In the genomic region with DNA sequence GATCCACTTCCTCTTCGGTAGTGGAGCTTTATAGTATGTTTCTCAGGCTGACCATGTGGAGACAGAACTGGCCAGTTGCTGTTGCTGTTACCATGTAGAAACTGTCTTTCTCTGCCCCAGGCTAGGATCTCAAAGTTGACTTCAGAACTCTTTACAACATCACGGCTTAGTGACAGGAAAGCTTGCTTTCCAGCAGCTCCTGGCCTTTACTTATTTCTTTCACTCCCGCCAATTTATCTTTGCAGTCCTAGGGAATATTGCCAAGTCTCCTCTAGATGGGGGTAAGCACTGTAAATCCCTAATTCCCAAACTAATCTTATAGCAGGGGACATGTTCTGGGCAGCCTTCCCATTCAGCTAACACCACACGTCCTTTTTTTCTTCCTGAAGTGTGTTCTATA, we compare ENCODE assay signal across 2 cellular contexts.
TF ChIP-seq lines count a peak whose summit lies in the region.

No MANE protein-coding gene starts in this region.

TF ChIP-seq in GM23338, 12 proteins besides CTCF, POLR2A, EP300 and RAD21 (continued from another document):
- TF ChIP-seq, protein P1, sequence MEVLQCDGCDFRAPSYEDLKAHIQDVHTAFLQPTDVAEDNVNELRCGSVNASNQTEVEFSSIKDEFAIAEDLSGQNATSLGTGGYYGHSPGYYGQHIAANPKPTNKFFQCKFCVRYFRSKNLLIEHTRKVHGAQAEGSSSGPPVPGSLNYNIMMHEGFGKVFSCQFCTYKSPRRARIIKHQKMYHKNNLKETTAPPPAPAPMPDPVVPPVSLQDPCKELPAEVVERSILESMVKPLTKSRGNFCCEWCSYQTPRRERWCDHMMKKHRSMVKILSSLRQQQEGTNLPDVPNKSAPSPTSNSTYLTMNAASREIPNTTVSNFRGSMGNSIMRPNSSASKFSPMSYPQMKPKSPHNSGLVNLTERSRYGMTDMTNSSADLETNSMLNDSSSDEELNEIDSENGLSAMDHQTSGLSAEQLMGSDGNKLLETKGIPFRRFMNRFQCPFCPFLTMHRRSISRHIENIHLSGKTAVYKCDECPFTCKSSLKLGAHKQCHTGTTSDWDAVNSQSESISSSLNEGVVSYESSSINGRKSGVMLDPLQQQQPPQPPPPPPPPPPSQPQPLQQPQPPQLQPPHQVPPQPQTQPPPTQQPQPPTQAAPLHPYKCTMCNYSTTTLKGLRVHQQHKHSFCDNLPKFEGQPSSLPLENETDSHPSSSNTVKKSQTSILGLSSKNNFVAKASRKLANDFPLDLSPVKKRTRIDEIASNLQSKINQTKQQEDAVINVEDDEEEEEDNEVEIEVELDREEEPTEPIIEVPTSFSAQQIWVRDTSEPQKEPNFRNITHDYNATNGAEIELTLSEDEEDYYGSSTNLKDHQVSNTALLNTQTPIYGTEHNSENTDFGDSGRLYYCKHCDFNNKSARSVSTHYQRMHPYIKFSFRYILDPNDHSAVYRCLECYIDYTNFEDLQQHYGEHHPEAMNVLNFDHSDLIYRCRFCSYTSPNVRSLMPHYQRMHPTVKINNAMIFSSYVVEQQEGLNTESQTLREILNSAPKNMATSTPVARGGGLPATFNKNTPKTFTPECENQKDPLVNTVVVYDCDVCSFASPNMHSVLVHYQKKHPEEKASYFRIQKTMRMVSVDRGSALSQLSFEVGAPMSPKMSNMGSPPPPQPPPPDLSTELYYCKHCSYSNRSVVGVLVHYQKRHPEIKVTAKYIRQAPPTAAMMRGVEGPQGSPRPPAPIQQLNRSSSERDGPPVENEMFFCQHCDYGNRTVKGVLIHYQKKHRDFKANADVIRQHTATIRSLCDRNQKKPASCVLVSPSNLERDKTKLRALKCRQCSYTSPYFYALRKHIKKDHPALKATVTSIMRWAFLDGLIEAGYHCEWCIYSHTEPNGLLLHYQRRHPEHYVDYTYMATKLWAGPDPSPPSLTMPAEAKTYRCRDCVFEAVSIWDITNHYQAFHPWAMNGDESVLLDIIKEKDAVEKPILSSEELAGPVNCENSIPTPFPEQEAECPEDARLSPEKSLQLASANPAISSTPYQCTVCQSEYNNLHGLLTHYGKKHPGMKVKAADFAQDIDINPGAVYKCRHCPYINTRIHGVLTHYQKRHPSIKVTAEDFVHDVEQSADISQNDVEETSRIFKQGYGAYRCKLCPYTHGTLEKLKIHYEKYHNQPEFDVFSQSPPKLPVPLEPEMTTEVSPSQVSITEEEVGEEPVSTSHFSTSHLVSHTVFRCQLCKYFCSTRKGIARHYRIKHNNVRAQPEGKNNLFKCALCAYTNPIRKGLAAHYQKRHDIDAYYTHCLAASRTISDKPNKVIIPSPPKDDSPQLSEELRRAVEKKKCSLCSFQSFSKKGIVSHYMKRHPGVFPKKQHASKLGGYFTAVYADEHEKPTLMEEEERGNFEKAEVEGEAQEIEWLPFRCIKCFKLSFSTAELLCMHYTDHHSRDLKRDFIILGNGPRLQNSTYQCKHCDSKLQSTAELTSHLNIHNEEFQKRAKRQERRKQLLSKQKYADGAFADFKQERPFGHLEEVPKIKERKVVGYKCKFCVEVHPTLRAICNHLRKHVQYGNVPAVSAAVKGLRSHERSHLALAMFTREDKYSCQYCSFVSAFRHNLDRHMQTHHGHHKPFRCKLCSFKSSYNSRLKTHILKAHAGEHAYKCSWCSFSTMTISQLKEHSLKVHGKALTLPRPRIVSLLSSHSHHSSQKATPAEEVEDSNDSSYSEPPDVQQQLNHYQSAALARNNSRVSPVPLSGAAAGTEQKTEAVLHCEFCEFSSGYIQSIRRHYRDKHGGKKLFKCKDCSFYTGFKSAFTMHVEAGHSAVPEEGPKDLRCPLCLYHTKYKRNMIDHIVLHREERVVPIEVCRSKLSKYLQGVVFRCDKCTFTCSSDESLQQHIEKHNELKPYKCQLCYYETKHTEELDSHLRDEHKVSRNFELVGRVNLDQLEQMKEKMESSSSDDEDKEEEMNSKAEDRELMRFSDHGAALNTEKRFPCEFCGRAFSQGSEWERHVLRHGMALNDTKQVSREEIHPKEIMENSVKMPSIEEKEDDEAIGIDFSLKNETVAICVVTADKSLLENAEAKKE (CRISPR knock-in tag; IDR thresholded peaks at IDR 0.05) = no peak
- TF ChIP-seq, protein P2, sequence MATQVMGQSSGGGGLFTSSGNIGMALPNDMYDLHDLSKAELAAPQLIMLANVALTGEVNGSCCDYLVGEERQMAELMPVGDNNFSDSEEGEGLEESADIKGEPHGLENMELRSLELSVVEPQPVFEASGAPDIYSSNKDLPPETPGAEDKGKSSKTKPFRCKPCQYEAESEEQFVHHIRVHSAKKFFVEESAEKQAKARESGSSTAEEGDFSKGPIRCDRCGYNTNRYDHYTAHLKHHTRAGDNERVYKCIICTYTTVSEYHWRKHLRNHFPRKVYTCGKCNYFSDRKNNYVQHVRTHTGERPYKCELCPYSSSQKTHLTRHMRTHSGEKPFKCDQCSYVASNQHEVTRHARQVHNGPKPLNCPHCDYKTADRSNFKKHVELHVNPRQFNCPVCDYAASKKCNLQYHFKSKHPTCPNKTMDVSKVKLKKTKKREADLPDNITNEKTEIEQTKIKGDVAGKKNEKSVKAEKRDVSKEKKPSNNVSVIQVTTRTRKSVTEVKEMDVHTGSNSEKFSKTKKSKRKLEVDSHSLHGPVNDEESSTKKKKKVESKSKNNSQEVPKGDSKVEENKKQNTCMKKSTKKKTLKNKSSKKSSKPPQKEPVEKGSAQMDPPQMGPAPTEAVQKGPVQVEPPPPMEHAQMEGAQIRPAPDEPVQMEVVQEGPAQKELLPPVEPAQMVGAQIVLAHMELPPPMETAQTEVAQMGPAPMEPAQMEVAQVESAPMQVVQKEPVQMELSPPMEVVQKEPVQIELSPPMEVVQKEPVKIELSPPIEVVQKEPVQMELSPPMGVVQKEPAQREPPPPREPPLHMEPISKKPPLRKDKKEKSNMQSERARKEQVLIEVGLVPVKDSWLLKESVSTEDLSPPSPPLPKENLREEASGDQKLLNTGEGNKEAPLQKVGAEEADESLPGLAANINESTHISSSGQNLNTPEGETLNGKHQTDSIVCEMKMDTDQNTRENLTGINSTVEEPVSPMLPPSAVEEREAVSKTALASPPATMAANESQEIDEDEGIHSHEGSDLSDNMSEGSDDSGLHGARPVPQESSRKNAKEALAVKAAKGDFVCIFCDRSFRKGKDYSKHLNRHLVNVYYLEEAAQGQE (IDR thresholded peaks at IDR 0.05; ENCODE audit: unreplicated experiment) = no peak
- TF ChIP-seq EZH2 (IDR thresholded peaks at IDR 0.05; ENCODE audit: low read depth, unreplicated experiment) = no peak
- TF ChIP-seq, protein P3, sequence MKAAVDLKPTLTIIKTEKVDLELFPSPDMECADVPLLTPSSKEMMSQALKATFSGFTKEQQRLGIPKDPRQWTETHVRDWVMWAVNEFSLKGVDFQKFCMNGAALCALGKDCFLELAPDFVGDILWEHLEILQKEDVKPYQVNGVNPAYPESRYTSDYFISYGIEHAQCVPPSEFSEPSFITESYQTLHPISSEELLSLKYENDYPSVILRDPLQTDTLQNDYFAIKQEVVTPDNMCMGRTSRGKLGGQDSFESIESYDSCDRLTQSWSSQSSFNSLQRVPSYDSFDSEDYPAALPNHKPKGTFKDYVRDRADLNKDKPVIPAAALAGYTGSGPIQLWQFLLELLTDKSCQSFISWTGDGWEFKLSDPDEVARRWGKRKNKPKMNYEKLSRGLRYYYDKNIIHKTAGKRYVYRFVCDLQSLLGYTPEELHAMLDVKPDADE (IDR thresholded peaks at IDR 0.05) = no peak

TF ChIP-seq in WTC11, 78 proteins besides CTCF, POLR2A, EP300 and RAD21 (continued from another document):
- no peak for TF ChIP-seq NFYB (CRISPR knock-in tag; conservative IDR thresholded peaks at IDR 0.05; ENCODE audit: low read depth)
- TF ChIP-seq, protein P4, sequence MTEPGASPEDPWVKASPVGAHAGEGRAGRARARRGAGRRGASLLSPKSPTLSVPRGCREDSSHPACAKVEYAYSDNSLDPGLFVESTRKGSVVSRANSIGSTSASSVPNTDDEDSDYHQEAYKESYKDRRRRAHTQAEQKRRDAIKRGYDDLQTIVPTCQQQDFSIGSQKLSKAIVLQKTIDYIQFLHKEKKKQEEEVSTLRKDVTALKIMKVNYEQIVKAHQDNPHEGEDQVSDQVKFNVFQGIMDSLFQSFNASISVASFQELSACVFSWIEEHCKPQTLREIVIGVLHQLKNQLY (CRISPR knock-in tag; IDR thresholded peaks at IDR 0.05) = no peak
- no peak for TF ChIP-seq ZNF416 (CRISPR knock-in tag; IDR thresholded peaks at IDR 0.05)
- no peak for TF ChIP-seq ZNF671 (CRISPR knock-in tag; IDR thresholded peaks at IDR 0.05)
- TF ChIP-seq, protein P5, sequence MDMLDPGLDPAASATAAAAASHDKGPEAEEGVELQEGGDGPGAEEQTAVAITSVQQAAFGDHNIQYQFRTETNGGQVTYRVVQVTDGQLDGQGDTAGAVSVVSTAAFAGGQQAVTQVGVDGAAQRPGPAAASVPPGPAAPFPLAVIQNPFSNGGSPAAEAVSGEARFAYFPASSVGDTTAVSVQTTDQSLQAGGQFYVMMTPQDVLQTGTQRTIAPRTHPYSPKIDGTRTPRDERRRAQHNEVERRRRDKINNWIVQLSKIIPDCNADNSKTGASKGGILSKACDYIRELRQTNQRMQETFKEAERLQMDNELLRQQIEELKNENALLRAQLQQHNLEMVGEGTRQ (CRISPR knock-in tag; IDR thresholded peaks at IDR 0.05) = no peak
- TF ChIP-seq EMX1 (CRISPR knock-in tag; IDR thresholded peaks at IDR 0.05) = no peak
